1 cellular context compared by ENCODE assay signal in the genomic region with DNA sequence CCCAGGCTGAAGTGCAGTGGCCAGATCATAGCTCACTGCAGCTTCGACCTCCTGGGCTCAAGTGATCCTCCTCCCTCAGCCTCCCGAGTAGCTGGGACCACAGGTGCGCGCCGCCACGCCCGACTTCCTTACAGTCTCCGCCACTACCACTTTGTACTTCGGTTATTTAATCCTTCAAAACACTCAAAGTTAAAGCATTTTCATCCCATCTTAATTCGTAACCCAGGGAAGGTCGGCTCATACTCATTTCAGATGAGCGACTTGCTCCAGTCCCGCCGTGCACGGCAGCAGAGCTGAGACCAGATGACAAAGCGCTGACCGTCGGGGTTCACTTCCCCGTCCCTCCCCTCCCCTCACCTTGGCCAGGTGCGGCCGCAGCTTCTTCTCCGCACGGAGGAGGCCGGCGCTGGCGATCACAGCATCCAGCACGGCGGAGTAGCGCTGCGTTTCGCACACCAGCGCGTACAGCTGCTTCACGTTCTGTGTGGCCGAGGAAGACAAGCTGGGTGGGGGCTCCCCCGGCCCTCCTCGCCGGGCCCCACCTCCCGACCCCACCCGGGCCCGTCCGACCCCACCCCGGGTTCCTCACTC.
A peak's percentile ranks its signal among the peaks of the same experiment; 100 is the strongest.
TF ChIP-seq lines count a peak whose summit lies in the region.

No MANE protein-coding gene starts in this region.

TF ChIP-seq in HepG2, 621 proteins besides CTCF, POLR2A, EP300 and RAD21 (continued from another document and continues in another):
- TF ChIP-seq, protein P1, sequence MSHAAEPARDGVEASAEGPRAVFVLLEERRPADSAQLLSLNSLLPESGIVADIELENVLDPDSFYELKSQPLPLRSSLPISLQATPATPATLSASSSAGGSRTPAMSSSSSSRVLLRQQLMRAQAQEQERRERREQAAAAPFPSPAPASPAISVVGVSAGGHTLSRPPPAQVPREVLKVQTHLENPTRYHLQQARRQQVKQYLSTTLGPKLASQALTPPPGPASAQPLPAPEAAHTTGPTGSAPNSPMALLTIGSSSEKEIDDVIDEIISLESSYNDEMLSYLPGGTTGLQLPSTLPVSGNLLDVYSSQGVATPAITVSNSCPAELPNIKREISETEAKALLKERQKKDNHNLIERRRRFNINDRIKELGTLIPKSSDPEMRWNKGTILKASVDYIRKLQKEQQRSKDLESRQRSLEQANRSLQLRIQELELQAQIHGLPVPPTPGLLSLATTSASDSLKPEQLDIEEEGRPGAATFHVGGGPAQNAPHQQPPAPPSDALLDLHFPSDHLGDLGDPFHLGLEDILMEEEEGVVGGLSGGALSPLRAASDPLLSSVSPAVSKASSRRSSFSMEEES (CRISPR knock-in tag; IDR thresholded peaks at IDR 0.05), result no peak
- TF ChIP-seq SRSF1 (optimal IDR thresholded peaks at IDR 0.05; ENCODE audit: low read depth, low read length) (no peak), PHB2 (IDR thresholded peaks at IDR 0.05; ENCODE audit: partially characterized antibody) (no peak), GZF1 (CRISPR knock-in tag; IDR thresholded peaks at IDR 0.05) (0 out of 2 replicates have a peak, but pooled peaks have one; percentile 11), MYC (CRISPR knock-in tag; IDR thresholded peaks at IDR 0.05; ENCODE audit: borderline replicate concordance) (no peak), TBX3 (IDR thresholded peaks at IDR 0.05; ENCODE audit: borderline replicate concordance) (no peak), ZNF446 (CRISPR knock-in tag; IDR thresholded peaks at IDR 0.05) (0 out of 2 replicates have a peak, but pooled peaks have one; percentile 11), SRY (CRISPR knock-in tag; IDR thresholded peaks at IDR 0.05) (no peak), HOXA5 (CRISPR knock-in tag; IDR thresholded peaks at IDR 0.05) (no peak), ZNF143 (CRISPR knock-in tag; IDR thresholded peaks at IDR 0.05) (no peak), EEA1 (CRISPR knock-in tag; IDR thresholded peaks at IDR 0.05; ENCODE audit: borderline replicate concordance) (peak; percentile 52; the same call in 1 of the 2 replicates), STAT5B (CRISPR knock-in tag; IDR thresholded peaks at IDR 0.05) (no peak), ZNF451 (CRISPR knock-in tag; IDR thresholded peaks at IDR 0.05) (no peak), ZNF431 (CRISPR knock-in tag; IDR thresholded peaks at IDR 0.05; ENCODE audit: borderline replicate concordance, low read depth) (no peak), TP53 (CRISPR knock-in tag; conservative IDR thresholded peaks at IDR 0.05) (no peak), MYNN (CRISPR knock-in tag; IDR thresholded peaks at IDR 0.05; ENCODE audit: low read depth) (0 out of 2 replicates have a peak, but pooled peaks have one; percentile 11), RXRB (CRISPR knock-in tag; IDR thresholded peaks at IDR 0.05; ENCODE audit: borderline replicate concordance) (no peak), ZNF282 (IDR thresholded peaks at IDR 0.05; ENCODE audit: partially characterized antibody) (no peak), ZNF777 (CRISPR knock-in tag; IDR thresholded peaks at IDR 0.05) (peak; percentile 50), ZMYM3 (CRISPR knock-in tag; IDR thresholded peaks at IDR 0.05) (peak; percentile 21; the same call in 1 of the 2 replicates), MED8 (CRISPR knock-in tag; IDR thresholded peaks at IDR 0.05; ENCODE audit: insufficient replicate concordance) (no peak), HDAC1 (CRISPR knock-in tag; IDR thresholded peaks at IDR 0.05) (peak; percentile 44; the same call in 1 of the 2 replicates), RELA (CRISPR knock-in tag; IDR thresholded peaks at IDR 0.05) (no peak), PHF8 (CRISPR knock-in tag; IDR thresholded peaks at IDR 0.05) (0 out of 2 replicates have a peak, but pooled peaks have one; percentile 60), TSC22D2 (CRISPR knock-in tag; IDR thresholded peaks at IDR 0.05; ENCODE audit: borderline replicate concordance) (no peak), ZNF703 (CRISPR knock-in tag; IDR thresholded peaks at IDR 0.05; ENCODE audit: borderline replicate concordance) (no peak), ATF7-NPFF (CRISPR knock-in tag; IDR thresholded peaks at IDR 0.05; ENCODE audit: low read depth) (no peak), TCF12 (IDR thresholded peaks at IDR 0.05) (no peak), TCF12 (CRISPR knock-in tag; IDR thresholded peaks at IDR 0.05) (peak; percentile 37; the same call in 1 of the 2 replicates), ZBTB38 (CRISPR knock-in tag; IDR thresholded peaks at IDR 0.05) (0 out of 2 replicates have a peak, but pooled peaks have one; percentile 19), TAF1 (CRISPR knock-in tag; IDR thresholded peaks at IDR 0.05) (no peak; the same call in 1 of the 2 replicates)
- TF ChIP-seq, protein P2, sequence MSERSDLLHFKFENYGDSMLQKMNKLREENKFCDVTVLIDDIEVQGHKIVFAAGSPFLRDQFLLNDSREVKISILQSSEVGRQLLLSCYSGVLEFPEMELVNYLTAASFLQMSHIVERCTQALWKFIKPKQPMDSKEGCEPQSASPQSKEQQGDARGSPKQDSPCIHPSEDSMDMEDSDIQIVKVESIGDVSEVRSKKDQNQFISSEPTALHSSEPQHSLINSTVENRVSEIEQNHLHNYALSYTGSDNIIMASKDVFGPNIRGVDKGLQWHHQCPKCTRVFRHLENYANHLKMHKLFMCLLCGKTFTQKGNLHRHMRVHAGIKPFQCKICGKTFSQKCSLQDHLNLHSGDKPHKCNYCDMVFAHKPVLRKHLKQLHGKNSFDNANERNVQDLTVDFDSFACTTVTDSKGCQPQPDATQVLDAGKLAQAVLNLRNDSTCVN (CRISPR knock-in tag; IDR thresholded peaks at IDR 0.05; ENCODE audit: borderline replicate concordance), result 0 out of 2 replicates have a peak, but pooled peaks have one; percentile 4
- TF ChIP-seq, protein P3, sequence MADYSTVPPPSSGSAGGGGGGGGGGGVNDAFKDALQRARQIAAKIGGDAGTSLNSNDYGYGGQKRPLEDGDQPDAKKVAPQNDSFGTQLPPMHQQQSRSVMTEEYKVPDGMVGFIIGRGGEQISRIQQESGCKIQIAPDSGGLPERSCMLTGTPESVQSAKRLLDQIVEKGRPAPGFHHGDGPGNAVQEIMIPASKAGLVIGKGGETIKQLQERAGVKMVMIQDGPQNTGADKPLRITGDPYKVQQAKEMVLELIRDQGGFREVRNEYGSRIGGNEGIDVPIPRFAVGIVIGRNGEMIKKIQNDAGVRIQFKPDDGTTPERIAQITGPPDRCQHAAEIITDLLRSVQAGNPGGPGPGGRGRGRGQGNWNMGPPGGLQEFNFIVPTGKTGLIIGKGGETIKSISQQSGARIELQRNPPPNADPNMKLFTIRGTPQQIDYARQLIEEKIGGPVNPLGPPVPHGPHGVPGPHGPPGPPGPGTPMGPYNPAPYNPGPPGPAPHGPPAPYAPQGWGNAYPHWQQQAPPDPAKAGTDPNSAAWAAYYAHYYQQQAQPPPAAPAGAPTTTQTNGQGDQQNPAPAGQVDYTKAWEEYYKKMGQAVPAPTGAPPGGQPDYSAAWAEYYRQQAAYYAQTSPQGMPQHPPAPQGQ (CRISPR knock-in tag; IDR thresholded peaks at IDR 0.05; ENCODE audit: borderline replicate concordance), result no peak
- TF ChIP-seq, protein P4, sequence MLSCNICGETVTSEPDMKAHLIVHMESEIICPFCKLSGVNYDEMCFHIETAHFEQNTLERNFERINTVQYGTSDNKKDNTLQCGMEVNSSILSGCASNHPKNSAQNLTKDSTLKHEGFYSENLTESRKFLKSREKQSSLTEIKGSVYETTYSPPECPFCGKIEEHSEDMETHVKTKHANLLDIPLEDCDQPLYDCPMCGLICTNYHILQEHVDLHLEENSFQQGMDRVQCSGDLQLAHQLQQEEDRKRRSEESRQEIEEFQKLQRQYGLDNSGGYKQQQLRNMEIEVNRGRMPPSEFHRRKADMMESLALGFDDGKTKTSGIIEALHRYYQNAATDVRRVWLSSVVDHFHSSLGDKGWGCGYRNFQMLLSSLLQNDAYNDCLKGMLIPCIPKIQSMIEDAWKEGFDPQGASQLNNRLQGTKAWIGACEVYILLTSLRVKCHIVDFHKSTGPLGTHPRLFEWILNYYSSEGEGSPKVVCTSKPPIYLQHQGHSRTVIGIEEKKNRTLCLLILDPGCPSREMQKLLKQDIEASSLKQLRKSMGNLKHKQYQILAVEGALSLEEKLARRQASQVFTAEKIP (CRISPR knock-in tag; IDR thresholded peaks at IDR 0.05; ENCODE audit: borderline replicate concordance), result no peak
- TF ChIP-seq, protein P5, sequence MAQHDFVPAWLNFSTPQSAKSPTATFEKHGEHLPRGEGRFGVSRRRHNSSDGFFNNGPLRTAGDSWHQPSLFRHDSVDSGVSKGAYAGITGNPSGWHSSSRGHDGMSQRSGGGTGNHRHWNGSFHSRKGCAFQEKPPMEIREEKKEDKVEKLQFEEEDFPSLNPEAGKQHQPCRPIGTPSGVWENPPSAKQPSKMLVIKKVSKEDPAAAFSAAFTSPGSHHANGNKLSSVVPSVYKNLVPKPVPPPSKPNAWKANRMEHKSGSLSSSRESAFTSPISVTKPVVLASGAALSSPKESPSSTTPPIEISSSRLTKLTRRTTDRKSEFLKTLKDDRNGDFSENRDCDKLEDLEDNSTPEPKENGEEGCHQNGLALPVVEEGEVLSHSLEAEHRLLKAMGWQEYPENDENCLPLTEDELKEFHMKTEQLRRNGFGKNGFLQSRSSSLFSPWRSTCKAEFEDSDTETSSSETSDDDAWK (CRISPR knock-in tag; IDR thresholded peaks at IDR 0.05), result no peak
- TF ChIP-seq, protein P6, sequence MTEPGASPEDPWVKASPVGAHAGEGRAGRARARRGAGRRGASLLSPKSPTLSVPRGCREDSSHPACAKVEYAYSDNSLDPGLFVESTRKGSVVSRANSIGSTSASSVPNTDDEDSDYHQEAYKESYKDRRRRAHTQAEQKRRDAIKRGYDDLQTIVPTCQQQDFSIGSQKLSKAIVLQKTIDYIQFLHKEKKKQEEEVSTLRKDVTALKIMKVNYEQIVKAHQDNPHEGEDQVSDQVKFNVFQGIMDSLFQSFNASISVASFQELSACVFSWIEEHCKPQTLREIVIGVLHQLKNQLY (CRISPR knock-in tag; IDR thresholded peaks at IDR 0.05), result no peak
- TF ChIP-seq, protein P7, sequence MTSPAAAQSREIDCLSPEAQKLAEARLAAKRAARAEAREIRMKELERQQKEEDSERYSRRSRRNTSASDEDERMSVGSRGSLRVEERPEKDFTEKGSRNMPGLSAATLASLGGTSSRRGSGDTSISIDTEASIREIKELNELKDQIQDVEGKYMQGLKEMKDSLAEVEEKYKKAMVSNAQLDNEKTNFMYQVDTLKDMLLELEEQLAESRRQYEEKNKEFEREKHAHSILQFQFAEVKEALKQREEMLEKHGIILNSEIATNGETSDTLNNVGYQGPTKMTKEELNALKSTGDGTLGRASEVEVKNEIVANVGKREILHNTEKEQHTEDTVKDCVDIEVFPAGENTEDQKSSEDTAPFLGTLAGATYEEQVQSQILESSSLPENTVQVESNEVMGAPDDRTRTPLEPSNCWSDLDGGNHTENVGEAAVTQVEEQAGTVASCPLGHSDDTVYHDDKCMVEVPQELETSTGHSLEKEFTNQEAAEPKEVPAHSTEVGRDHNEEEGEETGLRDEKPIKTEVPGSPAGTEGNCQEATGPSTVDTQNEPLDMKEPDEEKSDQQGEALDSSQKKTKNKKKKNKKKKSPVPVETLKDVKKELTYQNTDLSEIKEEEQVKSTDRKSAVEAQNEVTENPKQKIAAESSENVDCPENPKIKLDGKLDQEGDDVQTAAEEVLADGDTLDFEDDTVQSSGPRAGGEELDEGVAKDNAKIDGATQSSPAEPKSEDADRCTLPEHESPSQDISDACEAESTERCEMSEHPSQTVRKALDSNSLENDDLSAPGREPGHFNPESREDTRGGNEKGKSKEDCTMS (CRISPR knock-in tag; conservative IDR thresholded peaks at IDR 0.05), result no peak
- TF ChIP-seq, protein P8, sequence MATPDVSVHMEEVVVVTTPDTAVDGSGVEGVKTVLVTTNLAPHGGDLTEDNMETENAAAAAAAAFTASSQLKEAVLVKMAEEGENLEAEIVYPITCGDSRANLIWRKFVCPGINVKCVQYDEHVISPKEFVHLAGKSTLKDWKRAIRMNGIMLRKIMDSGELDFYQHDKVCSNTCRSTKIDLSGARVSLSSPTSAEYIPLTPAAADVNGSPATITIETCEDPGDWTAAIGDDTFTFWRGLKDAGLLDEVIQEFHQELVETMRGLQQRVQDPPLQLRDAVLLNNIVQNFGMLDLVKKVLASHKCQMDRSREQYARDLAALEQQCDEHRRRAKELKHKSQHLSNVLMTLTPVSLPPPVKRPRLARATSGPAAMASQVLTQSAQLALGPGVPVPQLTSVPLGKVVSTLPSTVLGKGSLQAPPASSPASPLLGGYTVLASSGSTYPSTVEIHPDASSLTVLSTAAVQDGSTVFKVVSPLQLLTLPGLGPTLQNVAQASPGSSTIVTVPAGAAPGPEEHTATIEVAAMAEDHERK (CRISPR knock-in tag; IDR thresholded peaks at IDR 0.05; ENCODE audit: low read depth), result 0 out of 2 replicates have a peak, but pooled peaks have one; percentile 8
- TF ChIP-seq, protein P9, sequence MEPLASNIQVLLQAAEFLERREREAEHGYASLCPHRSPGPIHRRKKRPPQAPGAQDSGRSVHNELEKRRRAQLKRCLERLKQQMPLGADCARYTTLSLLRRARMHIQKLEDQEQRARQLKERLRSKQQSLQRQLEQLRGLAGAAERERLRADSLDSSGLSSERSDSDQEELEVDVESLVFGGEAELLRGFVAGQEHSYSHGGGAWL (CRISPR knock-in tag; IDR thresholded peaks at IDR 0.05), result 0 out of 2 replicates have a peak, but pooled peaks have one; percentile 5
- TF ChIP-seq, protein P10, sequence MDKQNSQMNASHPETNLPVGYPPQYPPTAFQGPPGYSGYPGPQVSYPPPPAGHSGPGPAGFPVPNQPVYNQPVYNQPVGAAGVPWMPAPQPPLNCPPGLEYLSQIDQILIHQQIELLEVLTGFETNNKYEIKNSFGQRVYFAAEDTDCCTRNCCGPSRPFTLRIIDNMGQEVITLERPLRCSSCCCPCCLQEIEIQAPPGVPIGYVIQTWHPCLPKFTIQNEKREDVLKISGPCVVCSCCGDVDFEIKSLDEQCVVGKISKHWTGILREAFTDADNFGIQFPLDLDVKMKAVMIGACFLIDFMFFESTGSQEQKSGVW (CRISPR knock-in tag; IDR thresholded peaks at IDR 0.05; ENCODE audit: borderline replicate concordance), result no peak
- TF ChIP-seq, protein P11, sequence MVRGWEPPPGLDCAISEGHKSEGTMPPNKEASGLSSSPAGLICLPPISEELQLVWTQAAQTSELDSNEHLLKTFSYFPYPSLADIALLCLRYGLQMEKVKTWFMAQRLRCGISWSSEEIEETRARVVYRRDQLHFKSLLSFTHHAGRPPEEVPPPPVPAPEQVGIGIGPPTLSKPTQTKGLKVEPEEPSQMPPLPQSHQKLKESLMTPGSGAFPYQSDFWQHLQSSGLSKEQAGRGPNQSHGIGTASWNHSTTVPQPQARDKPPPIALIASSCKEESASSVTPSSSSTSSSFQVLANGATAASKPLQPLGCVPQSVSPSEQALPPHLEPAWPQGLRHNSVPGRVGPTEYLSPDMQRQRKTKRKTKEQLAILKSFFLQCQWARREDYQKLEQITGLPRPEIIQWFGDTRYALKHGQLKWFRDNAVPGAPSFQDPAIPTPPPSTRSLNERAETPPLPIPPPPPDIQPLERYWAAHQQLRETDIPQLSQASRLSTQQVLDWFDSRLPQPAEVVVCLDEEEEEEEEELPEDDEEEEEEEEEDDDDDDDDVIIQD (CRISPR knock-in tag; IDR thresholded peaks at IDR 0.05; ENCODE audit: low read depth), result no peak
- TF ChIP-seq, protein P12, sequence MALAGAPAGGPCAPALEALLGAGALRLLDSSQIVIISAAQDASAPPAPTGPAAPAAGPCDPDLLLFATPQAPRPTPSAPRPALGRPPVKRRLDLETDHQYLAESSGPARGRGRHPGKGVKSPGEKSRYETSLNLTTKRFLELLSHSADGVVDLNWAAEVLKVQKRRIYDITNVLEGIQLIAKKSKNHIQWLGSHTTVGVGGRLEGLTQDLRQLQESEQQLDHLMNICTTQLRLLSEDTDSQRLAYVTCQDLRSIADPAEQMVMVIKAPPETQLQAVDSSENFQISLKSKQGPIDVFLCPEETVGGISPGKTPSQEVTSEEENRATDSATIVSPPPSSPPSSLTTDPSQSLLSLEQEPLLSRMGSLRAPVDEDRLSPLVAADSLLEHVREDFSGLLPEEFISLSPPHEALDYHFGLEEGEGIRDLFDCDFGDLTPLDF (CRISPR knock-in tag; IDR thresholded peaks at IDR 0.05), result no peak
